Comparison of ENCODE assay signal across 1 cellular context in the genomic region with DNA sequence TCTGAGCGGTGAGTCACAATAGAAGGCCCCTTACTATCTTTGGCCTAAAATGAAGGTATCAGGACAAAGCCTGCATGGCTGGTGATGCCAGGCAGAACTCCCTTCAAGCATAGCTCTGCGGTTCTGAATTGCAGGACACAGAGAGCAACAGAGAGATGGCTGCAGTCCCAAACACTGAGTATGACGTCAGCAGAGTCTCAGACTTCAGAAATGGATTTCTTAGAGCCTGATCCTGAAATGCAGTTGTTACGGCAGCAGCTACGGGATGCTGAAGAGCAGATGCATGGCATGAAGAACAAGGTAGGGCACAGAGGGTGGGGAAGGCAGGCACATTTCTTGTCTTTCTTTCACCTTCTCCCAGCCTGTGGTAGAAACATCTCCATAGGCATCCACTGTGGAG.
TF ChIP-seq lines count a peak whose summit lies in the region.

No MANE protein-coding gene starts in this region.

TF ChIP-seq in WTC11, 78 proteins besides CTCF, POLR2A, EP300 and RAD21 (continued from another document):
- TF ChIP-seq ZNF281 (CRISPR knock-in tag; IDR thresholded peaks at IDR 0.05) (no peak), GABPB1 (CRISPR knock-in tag; IDR thresholded peaks at IDR 0.05) (no peak)
- TF ChIP-seq, protein P1, sequence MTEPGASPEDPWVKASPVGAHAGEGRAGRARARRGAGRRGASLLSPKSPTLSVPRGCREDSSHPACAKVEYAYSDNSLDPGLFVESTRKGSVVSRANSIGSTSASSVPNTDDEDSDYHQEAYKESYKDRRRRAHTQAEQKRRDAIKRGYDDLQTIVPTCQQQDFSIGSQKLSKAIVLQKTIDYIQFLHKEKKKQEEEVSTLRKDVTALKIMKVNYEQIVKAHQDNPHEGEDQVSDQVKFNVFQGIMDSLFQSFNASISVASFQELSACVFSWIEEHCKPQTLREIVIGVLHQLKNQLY (CRISPR knock-in tag; IDR thresholded peaks at IDR 0.05) = no peak
- TF ChIP-seq, protein P2, sequence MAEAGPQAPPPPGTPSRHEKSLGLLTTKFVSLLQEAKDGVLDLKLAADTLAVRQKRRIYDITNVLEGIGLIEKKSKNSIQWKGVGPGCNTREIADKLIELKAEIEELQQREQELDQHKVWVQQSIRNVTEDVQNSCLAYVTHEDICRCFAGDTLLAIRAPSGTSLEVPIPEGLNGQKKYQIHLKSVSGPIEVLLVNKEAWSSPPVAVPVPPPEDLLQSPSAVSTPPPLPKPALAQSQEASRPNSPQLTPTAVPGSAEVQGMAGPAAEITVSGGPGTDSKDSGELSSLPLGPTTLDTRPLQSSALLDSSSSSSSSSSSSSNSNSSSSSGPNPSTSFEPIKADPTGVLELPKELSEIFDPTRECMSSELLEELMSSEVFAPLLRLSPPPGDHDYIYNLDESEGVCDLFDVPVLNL (CRISPR knock-in tag; IDR thresholded peaks at IDR 0.05; ENCODE audit: borderline replicate concordance, low read depth) = no peak
